Comparison of ENCODE assay signal across 8 cellular contexts in genomic region chr12:6493580-6494350, GRCh38. TPM values are rescaled to one million over a fixed set of nuclear protein-coding genes. Genes with fewer than 3 reads are reported as not detected.
DNase-seq lines count a peak whose midpoint lies in the region; ATAC-seq, FAIRE-seq and TF ChIP-seq lines count a peak whose summit lies in the region.

TSS of gene NCAPD2 (plus strand) at chr12:6494102. CDS start at chr12:6495099, 997 bp downstream.

- H2BK120ac ChIP-seq in H1 (replicated peaks; ENCODE audit: low read depth, low read length) = peak within 1 kb of the TSS; percentile 50
- no peak within 1 kb of the TSS for H2BK120ac ChIP-seq in mesendoderm (ENCODE audit: low read depth, low read length)

- peak within 1 kb of the TSS; percentile 82 for H4K5ac ChIP-seq in H1 (ENCODE audit: insufficient read length, low read depth, low read length)
- peak within 1 kb of the TSS; percentile 100 for H4K5ac ChIP-seq in mesendoderm (ENCODE audit: low read length)

- H4K20me1 ChIP-seq in H1 (replicated peaks in 1 of 2; ENCODE audit: control insufficient read depth in 1 of 2, insufficient read depth in 2 of 2, low read length in 2 of 2) = peaks cover 4% of the 10 kb centered on the region in 2 experiments

- no peak for TF ChIP-seq EP300 in H1 (IDR thresholded peaks at IDR 0.05; ENCODE audit: borderline replicate concordance in 1 of 2, low read depth in 2 of 2, low read length in 2 of 2)

- POLR2A ChIA-PET in H1 (lab: Charles Lee; ENCODE audit: partially characterized antibody) = interaction anchor here (0.8 to 3.9 kb wide), 28 partner anchors 8 to 480 kb away, joined by 3 to 39 read pairs (median 4); partner anchors contain the start of genes CDCA3, GAPDH, SPSB2 and VAMP1

- peak within 1 kb of the TSS; percentile 76 for H3K18ac ChIP-seq in H1 (ENCODE audit: extremely low read depth, low read length)
- peak within 1 kb of the TSS; percentile 63 for H3K18ac ChIP-seq in mesendoderm (ENCODE audit: low read length)

- H2BK20ac ChIP-seq in H1 (ENCODE audit: low read length) = no peak within 1 kb of the TSS

- CTCF ChIA-PET in H1 (lab: Charles Lee; ENCODE audit: partially characterized antibody) = interaction anchor here (0.7 to 3.0 kb wide), 7 partner anchors 23 to 155 kb away, joined by 3 to 15 read pairs (median 3); partner anchors contain the start of gene VAMP1

- ATAC-seq in GM21360 (IDR thresholded peaks at IDR 0.05; ENCODE audit: unreplicated experiment) = peak; percentile 80

- H3K9ac ChIP-seq in H1 (replicated peaks in 1 of 4; ENCODE audit: extremely low read depth in 1 of 4, low read depth in 3 of 4, low read length in 3 of 4) (peak within 1 kb of the TSS; percentile 55 to 97 (median 82)), mesendoderm (ENCODE audit: low read length) (peak within 1 kb of the TSS; percentile 100)

- H3K36me3 ChIP-seq in H1 (ENCODE audit: control insufficient read depth in 2 of 4, insufficient read depth in 4 of 4, low read length in 3 of 4) = peaks cover 5 to 34% (median 17%) of the 10 kb centered on the region in 4 experiments; a peak in 7 of 8 replicates
- peaks cover 3% of the 10 kb centered on the region for H3K36me3 ChIP-seq in mesendoderm (ENCODE audit: control insufficient read depth, insufficient read depth, low read length)

- peaks cover 0 to 6% (median 4%) of the 10 kb centered on the region in 4 experiments; a peak in 4 of 7 replicates for H3K4me1 ChIP-seq in H1 (replicated peaks in 1 of 4; ENCODE audit: control insufficient read depth in 3 of 4, insufficient read depth in 4 of 4, low read length in 3 of 4)
- H3K4me1 ChIP-seq in mesendoderm (ENCODE audit: control insufficient read depth, low read depth, low read length) = peaks cover 7% of the 10 kb centered on the region

- TF ChIP-seq CTCF in H1 (IDR thresholded peaks at IDR 0.05; ENCODE audit: control extremely low read depth in 1 of 3, insufficient read depth in 1 of 3, low read depth in 1 of 3, low read length in 3 of 3) = peak in 2 of 3 experiments; percentile 12 to 19; a peak in 2 of 4 replicates

- H2BK15ac ChIP-seq in H1 (ENCODE audit: low read length) (peak within 1 kb of the TSS; percentile 24; the same call in 1 of the 2 replicates), mesendoderm (replicated peaks; ENCODE audit: low read depth) (no peak within 1 kb of the TSS)

- H3K27me3 ChIP-seq in H1 (replicated peaks in 1 of 4; ENCODE audit: control insufficient read depth in 3 of 4, extremely low read depth in 1 of 4, insufficient read depth in 3 of 4, low read length in 3 of 4) = no peaks in the 10 kb centered on the region
- H3K27me3 ChIP-seq in mesendoderm (ENCODE audit: insufficient read depth, low read length, poor library complexity) = no peaks in the 10 kb centered on the region

- peak within 1 kb of the TSS; percentile 99 for H2BK12ac ChIP-seq in H1 (ENCODE audit: low read depth, low read length)

- H4K8ac ChIP-seq in H1 (ENCODE audit: extremely low read depth, insufficient read depth, low read length) = peak within 1 kb of the TSS; percentile 39; the same call in 1 of the 2 replicates
- H4K8ac ChIP-seq in mesendoderm (ENCODE audit: low read depth, low read length) = peak within 1 kb of the TSS; percentile 41

- H3K27ac ChIP-seq in H1 (ENCODE audit: low read depth, low read length) (peak within 1 kb of the TSS; percentile 81), mesendoderm (ENCODE audit: low read depth, low read length) (peak within 1 kb of the TSS; percentile 90)

- 1% methylated on average over 48 of the region's 54 CpGs; no CpG with 5 or more reads in 1 of the 2 experiments for WGBS in H1 (ENCODE audit: extremely low coverage in 1 of 2, insufficient coverage in 1 of 2, insufficient read length in 1 of 2, insufficient replicate concordance in 2 of 2, low coverage in 1 of 2, low lambda C conversion rate in 2 of 2, missing lambda C conversion rate in 1 of 2), 2 experiments
- no CpG with 5 or more reads among the region's 54 CpGs for WGBS in mesendoderm (ENCODE audit: extremely low coverage, insufficient coverage, low lambda C conversion rate)

- no peak for FAIRE-seq in H1 (lab: Jason Lieb, UNC)

- TF ChIP-seq RAD21 in H1 (IDR thresholded peaks at IDR 0.05 in 1 of 2, conservative IDR thresholded peaks at IDR 0.05 in 1 of 2; ENCODE audit: low read depth in 2 of 2, low read length in 2 of 2) = no peak; a peak in 1 of 4 replicates

- peak within 1 kb of the TSS; percentile 99 for H2BK5ac ChIP-seq in H1 (ENCODE audit: low read depth, low read length)
- peak within 1 kb of the TSS; percentile 93 for H2BK5ac ChIP-seq in mesendoderm (ENCODE audit: low read length)

- H2AFZ ChIP-seq in H1 (ENCODE audit: low read length) = peak within 1 kb of the TSS; percentile 71; the same call in 1 of the 2 replicates

- peaks cover 3% of the 10 kb centered on the region for H3K79me1 ChIP-seq in H1 (ENCODE audit: low read depth, low read length)
- H3K79me1 ChIP-seq in mesendoderm (ENCODE audit: low read length) = peaks cover 18% of the 10 kb centered on the region

- DNase-seq in COR-L47 (lab: John Stamatoyannopoulos, UW) (peak; percentile 87), HT1080 (ENCODE audit: low read depth) (peak; percentile 99), NOMO-1 treated with DMSO at 0.1 percent for 48 hours (lab: John Stamatoyannopoulos, UW; ENCODE audit: unreplicated experiment) (peak; percentile 97), H1 (ENCODE audit: low read depth in 1 of 2, low spot score in 2 of 2) (peak; percentile 86 to 91), mesendoderm (peak; percentile 99)
- peak; percentile 66 to 93 (median 86) for DNase-seq in activated CD8-positive, alpha-beta memory T cell treated with anti-CD3 and anti-CD28 coated beads for 48 hours (ENCODE audit: low read depth in 2 of 3, low spot score in 2 of 3)
- DNase-seq in stimulated activated CD8-positive, alpha-beta memory T cell treated with anti-CD3 and anti-CD28 coated beads, Interleukin-15, amount 100 ng/mL, for 1 hour (ENCODE audit: low read depth) = peak; percentile 83

- H3K4ac ChIP-seq in H1 (replicated peaks; ENCODE audit: insufficient read length, low read depth, low read length) (peak within 1 kb of the TSS; percentile 73), mesendoderm (ENCODE audit: low read depth, low read length) (peak within 1 kb of the TSS; percentile 78)

- H3K23me2 ChIP-seq in H1 (ENCODE audit: low read depth, low read length) = peaks cover 7% of the 10 kb centered on the region

- H3K56ac ChIP-seq in H1 (replicated peaks; ENCODE audit: insufficient read length, low read depth, low read length) (peak within 1 kb of the TSS; percentile 82), mesendoderm (ENCODE audit: low read length) (peak within 1 kb of the TSS; percentile 100)

- peak within 1 kb of the TSS; percentile 88 to 95 for H3K4me2 ChIP-seq in H1 (ENCODE audit: insufficient read depth in 1 of 2, low read depth in 2 of 2, low read length in 2 of 2)
- H3K4me2 ChIP-seq in mesendoderm (ENCODE audit: low read length) = peak within 1 kb of the TSS; percentile 100

- H4K91ac ChIP-seq in H1 (replicated peaks; ENCODE audit: insufficient read length, low read length) = peak within 1 kb of the TSS; percentile 48

- H3K23ac ChIP-seq in H1 (ENCODE audit: insufficient read length) (no peak within 1 kb of the TSS), mesendoderm (ENCODE audit: low read length) (no peak within 1 kb of the TSS)

- no peak within 1 kb of the TSS for H3K14ac ChIP-seq in H1 (ENCODE audit: insufficient read length)

- H2AK5ac ChIP-seq in H1 (ENCODE audit: low read depth, low read length) = no peak within 1 kb of the TSS
- H2AK5ac ChIP-seq in mesendoderm (ENCODE audit: low read length) = peak within 1 kb of the TSS; percentile 94

- no peaks in the 10 kb centered on the region for H3K9me3 ChIP-seq in H1 (ENCODE audit: insufficient read depth in 2 of 2, low read depth in 1 of 2, low read length in 1 of 2)

- peak; percentile 72 to 76 for TF ChIP-seq POLR2A in H1 (IDR thresholded peaks at IDR 0.05; ENCODE audit: control extremely low read depth in 1 of 2, low read depth in 2 of 2, low read length in 2 of 2)

- H3K4me3 ChIP-seq in H1 (ENCODE audit: extremely low read depth in 1 of 4, insufficient read depth in 2 of 4, low read depth in 3 of 4, low read length in 4 of 4) = peak within 1 kb of the TSS; percentile 84 to 98 (median 90)
- peak within 1 kb of the TSS; percentile 99 for H3K4me3 ChIP-seq in mesendoderm (ENCODE audit: low read length)

- peaks cover 0 to 38% of the 10 kb centered on the region in 2 experiments; a peak in 3 of 4 replicates for H3K79me2 ChIP-seq in H1 (ENCODE audit: control insufficient read depth in 1 of 2, insufficient read depth in 2 of 2, low read length in 2 of 2)
- H3K79me2 ChIP-seq in mesendoderm (ENCODE audit: control insufficient read depth, insufficient read depth, low read length) = peaks cover 22% of the 10 kb centered on the region

TF ChIP-seq in H1, 55 proteins besides CTCF, POLR2A, EP300 and RAD21 (continues in another document):
- no peak for TF ChIP-seq CHD1 (IDR thresholded peaks at IDR 0.05; ENCODE audit: low read depth, low read length)
- peak; percentile 87; a peak in 3 of 4 replicates for TF ChIP-seq SIN3A (conservative IDR thresholded peaks at IDR 0.05 in 1 of 2, IDR thresholded peaks at IDR 0.05 in 1 of 2; ENCODE audit: low read depth in 1 of 2, low read length in 2 of 2)
- TF ChIP-seq KDM5A (IDR thresholded peaks at IDR 0.05; ENCODE audit: low read length) = no peak
- no peak for TF ChIP-seq SRF (IDR thresholded peaks at IDR 0.05; ENCODE audit: low read depth, low read length)
- no peak for TF ChIP-seq SUZ12 (IDR thresholded peaks at IDR 0.05; ENCODE audit: low read length)
- 0 out of 2 replicates have a peak, but pooled peaks have one; percentile 58 for TF ChIP-seq RBBP5 (IDR thresholded peaks at IDR 0.05; ENCODE audit: borderline replicate concordance, low read depth, low read length)
- no peak for TF ChIP-seq JUND (IDR thresholded peaks at IDR 0.05; ENCODE audit: low read length)
- peak; percentile 24; the same call in 1 of the 2 replicates for TF ChIP-seq CHD2 (IDR thresholded peaks at IDR 0.05; ENCODE audit: low read length)
- TF ChIP-seq HDAC2 (IDR thresholded peaks at IDR 0.05; ENCODE audit: borderline replicate concordance in 1 of 2, low read depth in 2 of 2, low read length in 2 of 2) = peak; percentile 83 to 96; a peak in 3 of 4 replicates

RNA-seq across cellular contexts. Expression of gene NCAPD2, which starts in this region (rescaled TPM):
- 158 and 173 TPM in 2 replicates for total RNA-seq in HT1080 (2014; rRNA removed; shearing (Covaris generic))
- polyA plus RNA-seq in HT1080 (2015; cell fraction: cytosol; rRNA removed) = 96.4 and 104 TPM in 2 replicates
- 243 and 326 TPM in 2 replicates for polyA plus RNA-seq in HT1080 (2015; cell fraction: nucleus; rRNA removed)
- 129 and 132 TPM in 2 replicates for total RNA-seq in H1 (2021; fragmentation: NEBNext Ultra II Directional; extraction: Animal tissue kit (Norgen Biotek cat#: 25700))
- polyA plus RNA-seq in H1 (2011; rRNA removed) = 55.8 and 69.6 TPM in 2 replicates
- polyA plus RNA-seq in H1 (2011; cell fraction: cytosol; rRNA removed) = 80.8 TPM
- polyA plus RNA-seq in H1 (2011; cell fraction: nucleus; rRNA removed) = 136 TPM
- 87.4 to 104 TPM (median 95.1 TPM) in 4 replicates for polyA plus RNA-seq in H1 (2012, experiment 1 of 2)
- polyA plus RNA-seq in H1 (2012, experiment 2 of 2) = 28.6 TPM
- 55.8 TPM for polyA plus RNA-seq in H1 (2013, experiment 1 of 2)
- 51.4 TPM for polyA plus RNA-seq in H1 (2013, experiment 2 of 2)
- 177 and 197 TPM in 2 replicates for polyA minus RNA-seq in H1 (2011; rRNA and poly(A)+ RNA removed)
- 94.8 TPM for polyA minus RNA-seq in H1 (2011; cell fraction: cytosol; rRNA and poly(A)+ RNA removed)
- polyA minus RNA-seq in H1 (2011; cell fraction: nucleus; rRNA and poly(A)+ RNA removed) = 106 TPM
- polyA plus RNA-seq in mesendoderm (2013, experiment 1 of 2) = 52.1 TPM
- polyA plus RNA-seq in mesendoderm (2013, experiment 2 of 2) = 50.5 TPM

Comparison
In these comparisons a context has a peak if more than half of its experiments do, and no peak if none do; other contexts are left out.
1. Peak in every context shown above with its lines: DNase-seq, ATAC-seq, H3K4me3 ChIP-seq and H3K27ac ChIP-seq.